ENCODE assay signal across 11 cellular contexts in genomic region chr2:131514408-131515166, GRCh38. TPM values are rescaled to one million over a fixed set of nuclear protein-coding genes. Genes with fewer than 3 reads are reported as not detected.
DNase-seq lines count a peak whose midpoint lies in the region; ATAC-seq lines count a peak whose summit lies in the region.
"Not testable (repeated sequence)": the region's sequence is repeated elsewhere in the genome, so short reads cannot be mapped to it uniquely, and the experiment has no call there.
"Had no signal": no experiment of that assay in that cellular context is flagged by ENCODE, and none has a peak within 500 bp of the region (broad histone marks: within the 10 kb centered on the region; RNA-seq: fewer than 3 reads in every experiment).

No MANE protein-coding gene starts in this region.

- peak overlapping the region in 9 of 11 experiments; percentile 8 to 61 (median 27); a peak in 8 of 22 replicates for H3K27ac ChIP-seq in BLaER1 treated with 17β-estradiol and CSF1 and Interleukin-3, amounts not matched to agents 10 nM and 100 nM

- peak; percentile 76 for ATAC-seq in GM18861 (IDR thresholded peaks at IDR 0.05; ENCODE audit: unreplicated experiment)
- peak; percentile 53 for ATAC-seq in GM19455 (IDR thresholded peaks at IDR 0.05; ENCODE audit: unreplicated experiment)
- ATAC-seq in GM21825 (IDR thresholded peaks at IDR 0.05; ENCODE audit: unreplicated experiment): peak; percentile 81
- peak; percentile 47 for ATAC-seq in HG03025 (IDR thresholded peaks at IDR 0.05; ENCODE audit: low FRiP score, unreplicated experiment)
- peak; percentile 52 for ATAC-seq in HG03439 (IDR thresholded peaks at IDR 0.05; ENCODE audit: unreplicated experiment)

- DNase-seq in activated CD4-positive, alpha-beta T cell treated with anti-CD3 and anti-CD28 coated beads, Interleukin-2, amount 10 ng/mL, durations not matched to agents 7 days and 5 days: not testable (repeated sequence)
- DNase-seq in immature natural killer cell: peak in 2 of 3 donors; percentile 47 to 53

- peak overlapping the region; percentile 50 for H3K27ac Mint-ChIP-seq in activated CD4-positive, alpha-beta T cell treated with anti-CD3 and anti-CD28 coated beads, Interleukin-2, amount 10 ng/mL, durations not matched to agents 7 days and 5 days
- H3K27ac Mint-ChIP-seq in immature natural killer cell: peak overlapping the region; percentile 59 to 83 (median 79)

- H3K9me3 Mint-ChIP-seq in activated CD4-positive, alpha-beta T cell treated with anti-CD3 and anti-CD28 coated beads, Interleukin-2, amount 10 ng/mL, durations not matched to agents 7 days and 5 days; immature natural killer cell: not testable (repeated sequence)

- peaks cover 22 to 47% (median 24%) of the 10 kb centered on the region in 11 experiments for H3K36me3 ChIP-seq in BLaER1 treated with 17β-estradiol and CSF1 and Interleukin-3, amounts not matched to agents 10 nM and 100 nM

- H3K4me2 ChIP-seq in BLaER1 treated with 17β-estradiol and CSF1 and Interleukin-3, amounts not matched to agents 10 nM and 100 nM: peak overlapping the region; percentile 67 to 91 (median 86)

- H3K36me3 Mint-ChIP-seq in activated CD4-positive, alpha-beta T cell treated with anti-CD3 and anti-CD28 coated beads, Interleukin-2, amount 10 ng/mL, durations not matched to agents 7 days and 5 days (ENCODE audit: low read depth): peaks cover 14% of the 10 kb centered on the region
- peaks cover 0 to 13% (median 0%) of the 10 kb centered on the region in 3 donors for H3K36me3 Mint-ChIP-seq in immature natural killer cell

- POLR2A ChIA-PET in activated CD4-positive, alpha-beta T cell treated with anti-CD3 and anti-CD28 coated beads, Interleukin-2, amount 10 ng/mL, durations not matched to agents 7 days and 5 days (lab: Charles Lee): not testable (repeated sequence)

- H3K4me1 ChIP-seq in BLaER1 treated with 17β-estradiol and CSF1 and Interleukin-3, amounts not matched to agents 10 nM and 100 nM: peaks cover 21 to 59% (median 38%) of the 10 kb centered on the region in 10 experiments

- H4K20me1 ChIP-seq in BLaER1 treated with 17β-estradiol and CSF1 and Interleukin-3, amounts not matched to agents 10 nM and 100 nM: peaks cover 0 to 71% (median 54%) of the 10 kb centered on the region in 11 experiments; a peak in 20 of 22 replicates

- H3K4me1 Mint-ChIP-seq in activated CD4-positive, alpha-beta T cell treated with anti-CD3 and anti-CD28 coated beads, Interleukin-2, amount 10 ng/mL, durations not matched to agents 7 days and 5 days: peaks cover 15% of the 10 kb centered on the region
- H3K4me1 Mint-ChIP-seq in immature natural killer cell: peaks cover 24 to 30% of the 10 kb centered on the region in 2 donors

- H3K9me3 ChIP-seq in BLaER1 treated with 17β-estradiol and CSF1 and Interleukin-3, amounts not matched to agents 10 nM and 100 nM (replicated peaks in 1 of 11): not testable (repeated sequence)

- H3K9ac ChIP-seq in BLaER1 treated with 17β-estradiol and CSF1 and Interleukin-3, amounts not matched to agents 10 nM and 100 nM: peak overlapping the region in 6 of 11 experiments; percentile 28 to 61 (median 57); a peak in 5 of 22 replicates

- CTCF ChIA-PET in activated CD4-positive, alpha-beta T cell treated with anti-CD3 and anti-CD28 coated beads, Interleukin-2, amount 10 ng/mL, durations not matched to agents 7 days and 5 days (lab: Charles Lee): not testable (repeated sequence)

- not testable (repeated sequence) for H3K27me3 Mint-ChIP-seq in activated CD4-positive, alpha-beta T cell treated with anti-CD3 and anti-CD28 coated beads, Interleukin-2, amount 10 ng/mL, durations not matched to agents 7 days and 5 days; immature natural killer cell (ENCODE audit: low read depth in 3 of 3)

- not testable (repeated sequence) for H3K27me3 ChIP-seq in BLaER1 treated with 17β-estradiol and CSF1 and Interleukin-3, amounts not matched to agents 10 nM and 100 nM

- not testable (repeated sequence) for H3K4me3 Mint-ChIP-seq in activated CD4-positive, alpha-beta T cell treated with anti-CD3 and anti-CD28 coated beads, Interleukin-2, amount 10 ng/mL, durations not matched to agents 7 days and 5 days
- peak overlapping the region in 4 of 5 donors; percentile 24 to 65 (median 48) for H3K4me3 Mint-ChIP-seq in immature natural killer cell

- not testable (repeated sequence) for H3K4me3 ChIP-seq in BLaER1 treated with 17β-estradiol and CSF1 and Interleukin-3, amounts not matched to agents 10 nM and 100 nM

RNA-seq across cellular contexts. Expression of gene CCDC74A, which starts 13.1 kb away (rescaled TPM):
- total RNA-seq in activated CD4-positive, alpha-beta T cell treated with anti-CD3 and anti-CD28 coated beads, Interleukin-2, amount 10 ng/mL, durations not matched to agents 7 days and 5 days: 1 to 10 TPM; 3.0 to 3.2 TPM
- polyA plus RNA-seq in immature natural killer cell: under 1 TPM in 2 of 3 donors, not detected in 1; 0.37 to 0.82 TPM

RNA-seq across cellular contexts. Expression of gene MZT2A, which starts 22.4 kb away (rescaled TPM):
- 100 to 1,000 TPM in 1 of 2 experiments, 10 to 100 TPM in 1; 96.9 to 116 TPM for total RNA-seq in activated CD4-positive, alpha-beta T cell treated with anti-CD3 and anti-CD28 coated beads, Interleukin-2, amount 10 ng/mL, durations not matched to agents 7 days and 5 days
- 100 to 1,000 TPM in 2 of 3 donors, 10 to 100 TPM in 1; 57.2 to 129 (median 112) TPM for polyA plus RNA-seq in immature natural killer cell

RNA-seq across cellular contexts. Expression of gene TUBA3D, which starts 38.7 kb away (rescaled TPM):
- not detected for total RNA-seq in activated CD4-positive, alpha-beta T cell treated with anti-CD3 and anti-CD28 coated beads, Interleukin-2, amount 10 ng/mL, durations not matched to agents 7 days and 5 days
- not detected for polyA plus RNA-seq in immature natural killer cell
- total RNA-seq: A172, epithelial cell of proximal tubule, renal cortical epithelial cell had no signal
